In genomic region chr17:70938311-70938710, GRCh38 we compare ENCODE assay signal across 1 cellular context.
TF ChIP-seq lines count a peak whose summit lies in the region.

No MANE protein-coding gene starts in this region.

TF ChIP-seq in GM23338, 12 proteins besides CTCF, POLR2A, EP300 and RAD21 (continued from another document):
- TF ChIP-seq, protein P1, sequence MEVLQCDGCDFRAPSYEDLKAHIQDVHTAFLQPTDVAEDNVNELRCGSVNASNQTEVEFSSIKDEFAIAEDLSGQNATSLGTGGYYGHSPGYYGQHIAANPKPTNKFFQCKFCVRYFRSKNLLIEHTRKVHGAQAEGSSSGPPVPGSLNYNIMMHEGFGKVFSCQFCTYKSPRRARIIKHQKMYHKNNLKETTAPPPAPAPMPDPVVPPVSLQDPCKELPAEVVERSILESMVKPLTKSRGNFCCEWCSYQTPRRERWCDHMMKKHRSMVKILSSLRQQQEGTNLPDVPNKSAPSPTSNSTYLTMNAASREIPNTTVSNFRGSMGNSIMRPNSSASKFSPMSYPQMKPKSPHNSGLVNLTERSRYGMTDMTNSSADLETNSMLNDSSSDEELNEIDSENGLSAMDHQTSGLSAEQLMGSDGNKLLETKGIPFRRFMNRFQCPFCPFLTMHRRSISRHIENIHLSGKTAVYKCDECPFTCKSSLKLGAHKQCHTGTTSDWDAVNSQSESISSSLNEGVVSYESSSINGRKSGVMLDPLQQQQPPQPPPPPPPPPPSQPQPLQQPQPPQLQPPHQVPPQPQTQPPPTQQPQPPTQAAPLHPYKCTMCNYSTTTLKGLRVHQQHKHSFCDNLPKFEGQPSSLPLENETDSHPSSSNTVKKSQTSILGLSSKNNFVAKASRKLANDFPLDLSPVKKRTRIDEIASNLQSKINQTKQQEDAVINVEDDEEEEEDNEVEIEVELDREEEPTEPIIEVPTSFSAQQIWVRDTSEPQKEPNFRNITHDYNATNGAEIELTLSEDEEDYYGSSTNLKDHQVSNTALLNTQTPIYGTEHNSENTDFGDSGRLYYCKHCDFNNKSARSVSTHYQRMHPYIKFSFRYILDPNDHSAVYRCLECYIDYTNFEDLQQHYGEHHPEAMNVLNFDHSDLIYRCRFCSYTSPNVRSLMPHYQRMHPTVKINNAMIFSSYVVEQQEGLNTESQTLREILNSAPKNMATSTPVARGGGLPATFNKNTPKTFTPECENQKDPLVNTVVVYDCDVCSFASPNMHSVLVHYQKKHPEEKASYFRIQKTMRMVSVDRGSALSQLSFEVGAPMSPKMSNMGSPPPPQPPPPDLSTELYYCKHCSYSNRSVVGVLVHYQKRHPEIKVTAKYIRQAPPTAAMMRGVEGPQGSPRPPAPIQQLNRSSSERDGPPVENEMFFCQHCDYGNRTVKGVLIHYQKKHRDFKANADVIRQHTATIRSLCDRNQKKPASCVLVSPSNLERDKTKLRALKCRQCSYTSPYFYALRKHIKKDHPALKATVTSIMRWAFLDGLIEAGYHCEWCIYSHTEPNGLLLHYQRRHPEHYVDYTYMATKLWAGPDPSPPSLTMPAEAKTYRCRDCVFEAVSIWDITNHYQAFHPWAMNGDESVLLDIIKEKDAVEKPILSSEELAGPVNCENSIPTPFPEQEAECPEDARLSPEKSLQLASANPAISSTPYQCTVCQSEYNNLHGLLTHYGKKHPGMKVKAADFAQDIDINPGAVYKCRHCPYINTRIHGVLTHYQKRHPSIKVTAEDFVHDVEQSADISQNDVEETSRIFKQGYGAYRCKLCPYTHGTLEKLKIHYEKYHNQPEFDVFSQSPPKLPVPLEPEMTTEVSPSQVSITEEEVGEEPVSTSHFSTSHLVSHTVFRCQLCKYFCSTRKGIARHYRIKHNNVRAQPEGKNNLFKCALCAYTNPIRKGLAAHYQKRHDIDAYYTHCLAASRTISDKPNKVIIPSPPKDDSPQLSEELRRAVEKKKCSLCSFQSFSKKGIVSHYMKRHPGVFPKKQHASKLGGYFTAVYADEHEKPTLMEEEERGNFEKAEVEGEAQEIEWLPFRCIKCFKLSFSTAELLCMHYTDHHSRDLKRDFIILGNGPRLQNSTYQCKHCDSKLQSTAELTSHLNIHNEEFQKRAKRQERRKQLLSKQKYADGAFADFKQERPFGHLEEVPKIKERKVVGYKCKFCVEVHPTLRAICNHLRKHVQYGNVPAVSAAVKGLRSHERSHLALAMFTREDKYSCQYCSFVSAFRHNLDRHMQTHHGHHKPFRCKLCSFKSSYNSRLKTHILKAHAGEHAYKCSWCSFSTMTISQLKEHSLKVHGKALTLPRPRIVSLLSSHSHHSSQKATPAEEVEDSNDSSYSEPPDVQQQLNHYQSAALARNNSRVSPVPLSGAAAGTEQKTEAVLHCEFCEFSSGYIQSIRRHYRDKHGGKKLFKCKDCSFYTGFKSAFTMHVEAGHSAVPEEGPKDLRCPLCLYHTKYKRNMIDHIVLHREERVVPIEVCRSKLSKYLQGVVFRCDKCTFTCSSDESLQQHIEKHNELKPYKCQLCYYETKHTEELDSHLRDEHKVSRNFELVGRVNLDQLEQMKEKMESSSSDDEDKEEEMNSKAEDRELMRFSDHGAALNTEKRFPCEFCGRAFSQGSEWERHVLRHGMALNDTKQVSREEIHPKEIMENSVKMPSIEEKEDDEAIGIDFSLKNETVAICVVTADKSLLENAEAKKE (CRISPR knock-in tag; IDR thresholded peaks at IDR 0.05) = no peak
- no peak for TF ChIP-seq REST (IDR thresholded peaks at IDR 0.05; ENCODE audit: unreplicated experiment)
- no peak for TF ChIP-seq NANOG (IDR thresholded peaks at IDR 0.05; ENCODE audit: borderline replicate concordance)
- TF ChIP-seq ZNF114 (CRISPR knock-in tag; IDR thresholded peaks at IDR 0.05) = no peak
- TF ChIP-seq ETS1 (IDR thresholded peaks at IDR 0.05) = no peak
- no peak for TF ChIP-seq ZNF331 (CRISPR knock-in tag; IDR thresholded peaks at IDR 0.05; ENCODE audit: low read depth)
- no peak for TF ChIP-seq CREB1 (CRISPR knock-in tag; IDR thresholded peaks at IDR 0.05; ENCODE audit: low read depth)
- TF ChIP-seq POLR2AphosphoS5 (IDR thresholded peaks at IDR 0.05; ENCODE audit: low read depth) = no peak
- TF ChIP-seq EZH2 (IDR thresholded peaks at IDR 0.05; ENCODE audit: low read depth, unreplicated experiment) = no peak
- TF ChIP-seq JUNB (IDR thresholded peaks at IDR 0.05; ENCODE audit: unreplicated experiment) = no peak
- no peak for TF ChIP-seq EZH2phosphoT487 (IDR thresholded peaks at IDR 0.05; ENCODE audit: unreplicated experiment)
TF ChIP-seq in GM23338: peak in this region for 0.
